In genomic region chr4:122576261-122577188, GRCh38 we compare ENCODE assay signal across 8 cellular contexts. TPM values are rescaled to one million over a fixed set of nuclear protein-coding genes. Genes with fewer than 3 reads are reported as not detected.
DNase-seq lines count a peak whose midpoint lies in the region; ATAC-seq and TF ChIP-seq lines count a peak whose summit lies in the region.

No MANE protein-coding gene starts in this region.

- no peaks in the 10 kb centered on the region for H3K9me3 ChIP-seq in upper lobe of left lung

- POLR2A ChIA-PET in activated CD4-positive, alpha-beta T cell treated with anti-CD3 and anti-CD28 coated beads for 36 hours (lab: Charles Lee): interaction anchor here (0.7 to 1.4 kb wide), 2 partner anchors 134 to 199 kb away, joined by 3 to 5 read pairs; no protein-coding TSS in a partner anchor

- TF ChIP-seq CTCF in upper lobe of left lung (IDR thresholded peaks at IDR 0.05): peak in 4 of 6 experiments; percentile 30 to 42 (median 30)

- H3K36me3 ChIP-seq in H7 (replicated peaks; ENCODE audit: control insufficient read depth, insufficient read depth, low read length): no peaks in the 10 kb centered on the region
- H3K36me3 ChIP-seq in upper lobe of left lung: no peaks in the 10 kb centered on the region

- H3K27ac Mint-ChIP-seq in activated CD4-positive, alpha-beta T cell treated with anti-CD3 and anti-CD28 coated beads for 36 hours: peak overlapping the region; percentile 86
- H3K27ac Mint-ChIP-seq in activated naive CD4-positive, alpha-beta T cell treated with anti-CD3 and anti-CD28 coated beads for 36 hours: peak overlapping the region; percentile 91

- no peak overlapping the region for H3K4me3 ChIP-seq in H7 (ENCODE audit: insufficient read depth, low read depth, low read length)
- H3K4me3 ChIP-seq in upper lobe of left lung: no peak overlapping the region

- no peaks in the 10 kb centered on the region for H3K4me1 ChIP-seq in upper lobe of left lung

- no peaks in the 10 kb centered on the region for H3K27me3 Mint-ChIP-seq in activated CD4-positive, alpha-beta T cell treated with anti-CD3 and anti-CD28 coated beads for 36 hours
- no peaks in the 10 kb centered on the region for H3K27me3 Mint-ChIP-seq in activated naive CD4-positive, alpha-beta T cell treated with anti-CD3 and anti-CD28 coated beads for 36 hours (ENCODE audit: low read depth)

- peaks cover 13% of the 10 kb centered on the region for H3K36me3 Mint-ChIP-seq in activated CD4-positive, alpha-beta T cell treated with anti-CD3 and anti-CD28 coated beads for 36 hours (ENCODE audit: low read depth)
- peaks cover 9% of the 10 kb centered on the region for H3K36me3 Mint-ChIP-seq in activated naive CD4-positive, alpha-beta T cell treated with anti-CD3 and anti-CD28 coated beads for 36 hours (ENCODE audit: low read depth)

- peak; percentile 51 for DNase-seq in activated CD4-positive, alpha-beta T cell treated with anti-CD3 and anti-CD28 coated beads for 36 hours
- DNase-seq in activated CD4-positive, alpha-beta T cell treated with anti-CD3 and anti-CD28 coated beads, Interleukin-2, amount 50 U/mL, for 1 hour: no peak
- DNase-seq in H7: peak; percentile 49
- DNase-seq in NCI-H226: peak; percentile 45
- peak; percentile 65 for DNase-seq in activated naive CD4-positive, alpha-beta T cell treated with anti-CD3 and anti-CD28 coated beads for 36 hours
- DNase-seq in iPS DF 4.7 (ENCODE audit: extremely low read depth, low spot score): peak; percentile 14
- DNase-seq in upper lobe of left lung: no peak

- peaks cover 5% of the 10 kb centered on the region for H3K9me3 Mint-ChIP-seq in activated CD4-positive, alpha-beta T cell treated with anti-CD3 and anti-CD28 coated beads for 36 hours (ENCODE audit: low read depth)
- peaks cover 4% of the 10 kb centered on the region for H3K9me3 Mint-ChIP-seq in activated naive CD4-positive, alpha-beta T cell treated with anti-CD3 and anti-CD28 coated beads for 36 hours

- TF ChIP-seq EP300 in upper lobe of left lung (IDR thresholded peaks at IDR 0.05): no peak

- H3K4me1 Mint-ChIP-seq in activated CD4-positive, alpha-beta T cell treated with anti-CD3 and anti-CD28 coated beads for 36 hours: peaks cover 53% of the 10 kb centered on the region
- H3K4me1 Mint-ChIP-seq in activated naive CD4-positive, alpha-beta T cell treated with anti-CD3 and anti-CD28 coated beads for 36 hours (ENCODE audit: low read depth): peaks cover 67% of the 10 kb centered on the region

- CTCF ChIA-PET in activated CD4-positive, alpha-beta T cell treated with anti-CD3 and anti-CD28 coated beads for 36 hours (lab: Charles Lee): interaction anchor here (0.5 to 3.8 kb wide), 60 partner anchors 10 to 676 kb away, joined by 3 to 42 read pairs (median 4); partner anchors contain the start of genes BBS12 and IL2
- CTCF ChIA-PET in activated naive CD4-positive, alpha-beta T cell treated with anti-CD3 and anti-CD28 coated beads for 36 hours (lab: Charles Lee): interaction anchor here (0.8 to 4.5 kb wide), 35 partner anchors 9 to 676 kb away, joined by 3 to 66 read pairs (median 6); partner anchors contain the start of gene IL2

- 69 to 78% methylated on average over 5 of the region's 5 CpGs for WGBS in upper lobe of left lung, 2 donors

- H3K27me3 ChIP-seq in H7 (ENCODE audit: control insufficient read depth, insufficient read depth, low read length): no peaks in the 10 kb centered on the region
- H3K27me3 ChIP-seq in upper lobe of left lung: no peaks in the 10 kb centered on the region

- H3K4me3 Mint-ChIP-seq in activated CD4-positive, alpha-beta T cell treated with anti-CD3 and anti-CD28 coated beads for 36 hours: peak overlapping the region; percentile 59
- H3K4me3 Mint-ChIP-seq in activated naive CD4-positive, alpha-beta T cell treated with anti-CD3 and anti-CD28 coated beads for 36 hours: peak overlapping the region; percentile 19

- intact Hi-C loops in activated CD4-positive, alpha-beta T cell treated with anti-CD3 and anti-CD28 coated beads for 36 hours (cut with DNase I, micrococcal nuclease): loop anchor here (1.0 to 5.0 kb wide), 13 partner anchors 34 to 676 kb away; partner anchors contain the start of genes BLTP1 (in 2 of the 2) and NUDT6 (in 1 of the 2)
- intact Hi-C loops in activated naive CD4-positive, alpha-beta T cell treated with anti-CD3 and anti-CD28 coated beads for 36 hours (cut with micrococcal nuclease): loop anchor here (1.0 to 5.0 kb wide), 11 partner anchors 23 to 1206 kb away; partner anchors contain the start of gene CCNA2

- H3K27ac ChIP-seq in upper lobe of left lung: no peak overlapping the region

- peak; percentile 57 for ATAC-seq in activated CD4-positive, alpha-beta T cell treated with anti-CD3 and anti-CD28 coated beads for 36 hours
- no peak for ATAC-seq in upper lobe of left lung (ENCODE audit: low FRiP score in 2 of 2)
- ATAC-seq in HG03095 (IDR thresholded peaks at IDR 0.05; ENCODE audit: unreplicated experiment): no peak

- no peak for TF ChIP-seq POLR2A in upper lobe of left lung (IDR thresholded peaks at IDR 0.05)

RNA-seq across cellular contexts. Expression of gene IL21, which starts 44.3 kb away (rescaled TPM):
- 10 to 100 TPM; 50.0 to 65.1 TPM for total RNA-seq in activated CD4-positive, alpha-beta T cell treated with anti-CD3 and anti-CD28 coated beads for 36 hours
- not detected in 2 replicates for total RNA-seq in H7 (2014; rRNA removed; shearing (Covaris generic))
- total RNA-seq in activated naive CD4-positive, alpha-beta T cell treated with anti-CD3 and anti-CD28 coated beads for 36 hours: 10 to 100 TPM; 49.9 to 53.1 TPM
- not detected for total RNA-seq in upper lobe of left lung

Comparison
In these comparisons a context has a peak if more than half of its experiments do, and no peak if none do; other contexts are left out.
1. DNase-seq: peak in activated CD4-positive, alpha-beta T cell treated with anti-CD3 and anti-CD28 coated beads for 36 hours (single experiment), H7 (single experiment), NCI-H226 (single experiment), activated naive CD4-positive, alpha-beta T cell treated with anti-CD3 and anti-CD28 coated beads for 36 hours (single experiment) and iPS DF 4.7 (single experiment); none in activated CD4-positive, alpha-beta T cell treated with anti-CD3 and anti-CD28 coated beads, Interleukin-2, amount 50 U/mL, for 1 hour (single experiment) and upper lobe of left lung (0 of 2).
2. RNA of gene IL21, which starts 44.3 kb away (total RNA-seq): 50.0 to 65.1 TPM in activated CD4-positive, alpha-beta T cell treated with anti-CD3 and anti-CD28 coated beads for 36 hours and 49.9 to 53.1 TPM in activated naive CD4-positive, alpha-beta T cell treated with anti-CD3 and anti-CD28 coated beads for 36 hours; not detected in H7 and not detected in upper lobe of left lung; every median in the first group is over 10 times any median in the second.